7 cellular contexts compared by ENCODE assay signal in genomic region chr12:120336392-120336791, GRCh38. TPM values are rescaled to one million over a fixed set of nuclear protein-coding genes. Genes with fewer than 3 reads are reported as not detected.
"Had no signal": no experiment of that assay in that cellular context is flagged by ENCODE, and none has a peak within 500 bp of the region (broad histone marks: within the 10 kb centered on the region; RNA-seq: fewer than 3 reads in every experiment).

No MANE protein-coding gene starts in this region.

RNA-seq across cellular contexts. Expression of gene PLA2G1B, which starts 8.8 kb away (rescaled TPM):
- total RNA-seq: GM23248, GM23338, H1, H4, H7, H9, HFFc6 had no signal
- polyA plus RNA-seq: GM23248, GM23338, H1 had no signal

RNA-seq across cellular contexts. Expression of gene MSI1, which starts 32.6 kb away (rescaled TPM):
- total RNA-seq: GM23248, HFFc6 had no signal
- polyA plus RNA-seq: GM23248 had no signal

RNA-seq across cellular contexts. Expression of gene SIRT4, which starts 34.3 kb away (rescaled TPM):
- total RNA-seq: GM23248 had no signal

RNA-seq across cellular contexts. Expression of gene RNU4-1, which starts 43.4 kb away (rescaled TPM):
- total RNA-seq: GM23248, GM23338 had no signal
- polyA plus RNA-seq: GM23248 had no signal

RNA-seq across cellular contexts. Expression of gene RNU4-2, which starts 44.7 kb away (rescaled TPM):
- total RNA-seq: GM23338 had no signal
- polyA plus RNA-seq: GM23338 had no signal
